8 cellular contexts compared by ENCODE assay signal in the genomic region with DNA sequence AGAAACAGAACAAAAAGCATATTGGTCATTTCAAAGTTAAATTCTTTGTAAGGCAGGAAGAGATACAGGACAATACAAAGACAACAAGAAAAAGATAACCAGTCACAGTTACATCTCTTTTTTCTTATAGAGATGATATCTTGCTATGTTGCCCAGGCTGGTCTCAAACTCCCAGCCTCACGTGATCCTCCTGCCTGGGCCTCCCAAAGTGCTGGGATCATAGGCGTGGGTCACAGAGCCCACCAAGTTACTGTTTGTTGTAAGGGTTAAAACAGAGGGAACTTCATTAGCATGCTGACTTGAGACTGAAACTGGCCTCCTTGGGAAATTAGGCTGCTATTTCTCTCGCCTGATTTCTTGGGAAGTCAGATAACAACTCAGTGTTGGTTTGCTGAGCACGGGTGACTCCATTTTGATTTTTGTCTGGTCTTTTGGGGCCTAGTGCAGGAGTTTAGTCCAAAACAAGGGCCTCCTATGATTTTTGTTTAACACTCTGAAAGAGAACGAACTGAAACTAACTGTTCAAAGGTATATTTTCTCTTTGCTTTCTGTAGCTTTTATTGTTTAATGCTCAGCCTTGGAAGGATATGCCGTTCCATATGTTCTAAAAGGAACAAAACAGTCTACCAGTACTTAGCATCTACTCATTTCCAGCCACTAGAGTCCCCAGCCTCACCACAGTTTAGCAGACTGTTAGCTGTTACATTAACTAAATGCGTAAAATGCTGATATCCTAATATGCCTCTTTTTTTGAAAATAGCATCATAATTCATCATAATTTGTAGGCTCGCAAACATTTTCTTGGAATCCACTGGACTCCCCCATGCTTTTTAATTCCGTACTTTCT. TPM values are rescaled to one million over a fixed set of nuclear protein-coding genes. Genes with fewer than 3 reads are reported as not detected.
DNase-seq lines count a peak whose midpoint lies in the region; ATAC-seq and TF ChIP-seq lines count a peak whose summit lies in the region.

No MANE protein-coding gene starts in this region.

- no peak for DNase-seq in stimulated activated naive CD8-positive, alpha-beta T cell treated with anti-CD3 and anti-CD28 coated beads, Interleukin-15, Interleukin-2, amounts not matched to agents 100 U/mL and 50 U/mL, for 24 hours
- DNase-seq in coronary artery (ENCODE audit: low spot score) (no peak), nephron progenitor cell (no peak), aorta (no peak), NCI-H1092 treated with DMSO at 0.1 percent for 48 hours (lab: John Stamatoyannopoulos, UW) (no peak)
- no peak for DNase-seq in activated effector memory CD4-positive, alpha-beta T cell treated with anti-CD3 and anti-CD28 coated beads, Interleukin-2, amount 50 U/mL, for 16 hours

- H3K4me3 Mint-ChIP-seq in stimulated activated naive CD8-positive, alpha-beta T cell treated with anti-CD3 and anti-CD28 coated beads, Interleukin-15, Interleukin-2, amounts not matched to agents 100 ng/mL and 50 ng/mL, for 24 hours, result peak overlapping the region; percentile 2
- no peak overlapping the region for H3K4me3 Mint-ChIP-seq in nephron progenitor cell

- H3K27me3 Mint-ChIP-seq in stimulated activated naive CD8-positive, alpha-beta T cell treated with anti-CD3 and anti-CD28 coated beads, Interleukin-15, Interleukin-2, amounts not matched to agents 100 ng/mL and 50 ng/mL, for 24 hours, result no peaks in the 10 kb centered on the region
- H3K27me3 Mint-ChIP-seq in nephron progenitor cell (ENCODE audit: low read depth, poor library complexity), result peaks cover 5% of the 10 kb centered on the region

- H3K4me1 Mint-ChIP-seq in stimulated activated naive CD8-positive, alpha-beta T cell treated with anti-CD3 and anti-CD28 coated beads, Interleukin-15, Interleukin-2, amounts not matched to agents 100 ng/mL and 50 ng/mL, for 24 hours (ENCODE audit: low read depth), result peaks cover 59% of the 10 kb centered on the region
- H3K4me1 Mint-ChIP-seq in nephron progenitor cell, result peaks cover 55% of the 10 kb centered on the region

- H3K36me3 ChIP-seq in aorta (ENCODE audit: control insufficient read depth in 1 of 2, insufficient read depth in 2 of 2, low read length in 1 of 2), result no peaks in the 10 kb centered on the region

- TF ChIP-seq CTCF in coronary artery (IDR thresholded peaks at IDR 0.05) (no peak), nephron progenitor cell (IDR thresholded peaks at IDR 0.05) (no peak)

- H3K4me1 ChIP-seq in aorta (ENCODE audit: control insufficient read depth in 1 of 2, insufficient read depth in 2 of 2, low read length in 2 of 2), result peaks cover 0 to 2% of the 10 kb centered on the region in 2 donors

- no peak for ATAC-seq in stimulated activated naive CD8-positive, alpha-beta T cell treated with anti-CD3 and anti-CD28 coated beads, Interleukin-15, Interleukin-2, amounts not matched to agents 100 U/mL and 50 U/mL, for 24 hours
- ATAC-seq in aorta (ENCODE audit: low FRiP score), result peak; percentile 54
- ATAC-seq in HG02588 (IDR thresholded peaks at IDR 0.05; ENCODE audit: unreplicated experiment), result no peak

- H3K9me3 Mint-ChIP-seq in stimulated activated naive CD8-positive, alpha-beta T cell treated with anti-CD3 and anti-CD28 coated beads, Interleukin-15, Interleukin-2, amounts not matched to agents 100 ng/mL and 50 ng/mL, for 24 hours, result no peaks in the 10 kb centered on the region
- no peaks in the 10 kb centered on the region for H3K9me3 Mint-ChIP-seq in nephron progenitor cell

- H3K27me3 ChIP-seq in aorta (ENCODE audit: control insufficient read depth in 1 of 2, insufficient read depth in 2 of 2, low read length in 1 of 2), result no peaks in the 10 kb centered on the region

- 51 to 55% methylated on average over 9 of the region's 9 CpGs for WGBS in aorta, 2 donors

- H3K27ac Mint-ChIP-seq in stimulated activated naive CD8-positive, alpha-beta T cell treated with anti-CD3 and anti-CD28 coated beads, Interleukin-15, Interleukin-2, amounts not matched to agents 100 ng/mL and 50 ng/mL, for 24 hours, result peak overlapping the region; percentile 71
- peak overlapping the region; percentile 69 for H3K27ac Mint-ChIP-seq in nephron progenitor cell

- H3K27ac ChIP-seq in coronary artery, result peak overlapping the region; percentile 39 to 77
- H3K27ac ChIP-seq in aorta (ENCODE audit: low read depth in 1 of 2, low read length in 2 of 2), result peak overlapping the region; percentile 19 to 85

- H3K4me3 ChIP-seq in coronary artery (no peak overlapping the region), aorta (ENCODE audit: low read length in 2 of 2) (no peak overlapping the region)

- no peaks in the 10 kb centered on the region for H3K9me3 ChIP-seq in aorta (ENCODE audit: control insufficient read depth, low read length)

- H3K36me3 Mint-ChIP-seq in stimulated activated naive CD8-positive, alpha-beta T cell treated with anti-CD3 and anti-CD28 coated beads, Interleukin-15, Interleukin-2, amounts not matched to agents 100 ng/mL and 50 ng/mL, for 24 hours (ENCODE audit: low read depth), result peaks cover 7% of the 10 kb centered on the region
- peaks cover 4% of the 10 kb centered on the region for H3K36me3 Mint-ChIP-seq in nephron progenitor cell (ENCODE audit: low read depth)

- intact Hi-C loops in aorta (cut with DNase I), result no loop called here

RNA-seq across cellular contexts. Expression of gene SEC14L1, which starts 31.4 kb away (rescaled TPM):
- total RNA-seq in aorta, result 10 to 100 TPM; 79.2 to 99.8 TPM
- 10 to 100 TPM; 17.2 to 19.2 TPM for polyA plus RNA-seq in aorta
